Comparison of ENCODE assay signal across 9 cellular contexts in genomic region chr6:125821825-125822281, GRCh38. TPM values are rescaled to one million over a fixed set of nuclear protein-coding genes. Genes with fewer than 3 reads are reported as not detected.
DNase-seq lines count a peak whose midpoint lies in the region; ATAC-seq and TF ChIP-seq lines count a peak whose summit lies in the region.
"Had no signal": no experiment of that assay in that cellular context is flagged by ENCODE, and none has a peak within 500 bp of the region (broad histone marks: within the 10 kb centered on the region; RNA-seq: fewer than 3 reads in every experiment).

No MANE protein-coding gene starts in this region.

- DNase-seq in breast epithelium (ENCODE audit: low spot score in 2 of 2) (peak in 1 of 2 donors; percentile 45), MCF 10A (ENCODE audit: unreplicated experiment) (no peak), UCSD-AML1 (lab: John Stamatoyannopoulos, UW; ENCODE audit: unreplicated experiment) (peak; percentile 12), immature natural killer cell (no peak), aorta (no peak)
- DNase-seq: nephron progenitor cell had no signal

- WGBS in aorta, 2 donors, result 52 to 54% methylated on average over 3 of the region's 3 CpGs

- no peak for TF ChIP-seq POLR2A in breast epithelium (IDR thresholded peaks at IDR 0.05)

- H3K9me3 Mint-ChIP-seq in MCF 10A (ENCODE audit: unreplicated experiment), result no peaks in the 10 kb centered on the region
- H3K9me3 Mint-ChIP-seq in immature natural killer cell, result no peaks in the 10 kb centered on the region

- ATAC-seq in aorta (ENCODE audit: low FRiP score) (peak; percentile 66), HG02610 (IDR thresholded peaks at IDR 0.05; ENCODE audit: unreplicated experiment) (no peak), GM18873 (IDR thresholded peaks at IDR 0.05; ENCODE audit: low FRiP score, unreplicated experiment) (no peak), GM19351 (IDR thresholded peaks at IDR 0.05; ENCODE audit: unreplicated experiment) (no peak)

- no peak overlapping the region for H3K27ac Mint-ChIP-seq in MCF 10A (ENCODE audit: low read depth, unreplicated experiment)
- H3K27ac Mint-ChIP-seq in immature natural killer cell, result peak overlapping the region in 4 of 6 donors; percentile 24 to 63 (median 47)
- H3K27ac Mint-ChIP-seq: nephron progenitor cell had no signal

- TF ChIP-seq CTCF in breast epithelium (IDR thresholded peaks at IDR 0.05) (no peak), MCF 10A (IDR thresholded peaks at IDR 0.05; ENCODE audit: unreplicated experiment) (no peak)

- H3K9me3 ChIP-seq in breast epithelium (no peaks in the 10 kb centered on the region), aorta (ENCODE audit: control insufficient read depth, low read length) (no peaks in the 10 kb centered on the region)

- H3K27me3 ChIP-seq in breast epithelium, result no peaks in the 10 kb centered on the region
- H3K27me3 ChIP-seq in aorta (ENCODE audit: control insufficient read depth in 1 of 2, insufficient read depth in 2 of 2, low read length in 1 of 2), result no peaks in the 10 kb centered on the region

- POLR2A ChIA-PET in MCF 10A (lab: Yijun Ruan, JAX), result interaction anchor here (0.6 to 1.4 kb wide), 2 partner anchors 41 to 97 kb away, joined by 3 read pairs; no protein-coding TSS in a partner anchor

- H3K27me3 Mint-ChIP-seq in MCF 10A (ENCODE audit: insufficient read depth, unreplicated experiment) (no peaks in the 10 kb centered on the region), immature natural killer cell (ENCODE audit: low read depth in 3 of 3) (peaks cover 0 to 5% (median 0%) of the 10 kb centered on the region in 3 donors)

- H3K36me3 Mint-ChIP-seq in MCF 10A (ENCODE audit: insufficient read depth, unreplicated experiment) (peaks cover 37% of the 10 kb centered on the region), immature natural killer cell (peaks cover 9 to 21% (median 14%) of the 10 kb centered on the region in 3 donors)

- H3K36me3 ChIP-seq in breast epithelium, result no peaks in the 10 kb centered on the region
- no peaks in the 10 kb centered on the region for H3K36me3 ChIP-seq in aorta (ENCODE audit: control insufficient read depth in 1 of 2, insufficient read depth in 2 of 2, low read length in 1 of 2)

- intact Hi-C loops in breast epithelium (cut with DNase I; ENCODE audit: low total_unique reads), result no loop called here
- intact Hi-C loops in MCF 10A (cut with micrococcal nuclease), result no loop called here
- intact Hi-C loops in aorta (cut with DNase I), result no loop called here

- no TSS peak for BruUV-seq in MCF 10A (replicated peaks; lab: Mats Ljungman, UMichigan)

- H3K4me3 ChIP-seq in breast epithelium (no peak overlapping the region), aorta (ENCODE audit: low read length in 2 of 2) (no peak overlapping the region)

- CTCF ChIA-PET in MCF 10A (lab: Yijun Ruan, JAX), result interaction anchor here (1.4 kb wide), 1 partner anchor 31 kb away, joined by 4 read pairs; the partner anchor contains the start of gene NCOA7

- no peak overlapping the region for H3K4me3 Mint-ChIP-seq in MCF 10A (ENCODE audit: unreplicated experiment)
- H3K4me3 Mint-ChIP-seq in immature natural killer cell, result no peak overlapping the region
- H3K4me3 Mint-ChIP-seq: nephron progenitor cell had no signal

- peaks cover 16% of the 10 kb centered on the region for H3K4me1 Mint-ChIP-seq in MCF 10A (ENCODE audit: insufficient read depth, unreplicated experiment)
- peaks cover 43 to 56% of the 10 kb centered on the region in 2 donors for H3K4me1 Mint-ChIP-seq in immature natural killer cell

- H3K4me1 ChIP-seq in breast epithelium (peaks cover 0 to 3% of the 10 kb centered on the region in 2 donors), aorta (ENCODE audit: control insufficient read depth in 1 of 2, insufficient read depth in 2 of 2, low read length in 2 of 2) (peaks cover 1 to 2% of the 10 kb centered on the region in 2 donors)

- H3K27ac ChIP-seq in breast epithelium (peak overlapping the region; percentile 41 to 68), aorta (ENCODE audit: low read depth in 1 of 2, low read length in 2 of 2) (no peak overlapping the region)

RNA-seq across cellular contexts. Expression of gene NCOA7, which starts 31.1 kb away (rescaled TPM):
- total RNA-seq in breast epithelium (10 to 100 TPM; 62.6 to 94.7 (median 82.4) TPM), MCF 10A (2022) (50.9 and 52.3 TPM in 2 replicates), aorta (10 to 100 TPM; 57.1 to 82.1 TPM)
- polyA plus RNA-seq in immature natural killer cell (10 to 100 TPM; 10.2 to 48.1 (median 16.1) TPM), aorta (10 to 100 TPM; 12.3 to 23.6 TPM)

Comparison
In these comparisons a context has a peak if more than half of its experiments do, and no peak if none do; other contexts are left out.
1. H3K27ac ChIP-seq: peak in breast epithelium (2 of 2); none in aorta (0 of 2).